Comparison of ENCODE assay signal across 1 cellular context in the genomic region with DNA sequence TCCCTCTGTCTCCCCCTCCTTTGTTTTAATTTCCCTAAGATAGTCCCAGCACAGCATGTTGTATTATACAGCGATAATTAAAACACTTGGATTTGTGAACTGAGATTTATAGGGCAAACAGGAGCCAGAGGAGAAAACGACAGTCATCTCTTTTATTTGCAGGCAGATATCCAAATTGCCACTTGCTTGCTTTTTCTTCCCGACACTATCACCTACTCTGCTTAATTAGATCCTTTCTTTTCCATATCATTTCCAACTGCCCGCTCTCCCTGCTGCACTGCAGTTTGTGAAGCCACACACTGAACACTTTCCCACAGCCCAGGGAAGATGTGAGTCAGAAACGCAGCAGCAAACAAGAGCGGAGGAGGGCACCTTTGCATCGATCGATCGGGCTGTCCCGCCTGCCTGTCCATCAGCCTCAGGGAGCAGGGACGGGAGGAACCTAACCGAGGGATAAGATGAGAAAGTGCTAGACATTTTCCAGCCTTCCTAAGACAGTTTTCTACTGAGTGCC.
TF ChIP-seq lines count a peak whose summit lies in the region.

No MANE protein-coding gene starts in this region.

TF ChIP-seq in HEK293, 187 proteins besides CTCF, POLR2A, EP300 and RAD21 (continued from another document and continues in another):
- TF ChIP-seq ZNF211 (tag by site-specific recombination; IDR thresholded peaks at IDR 0.05; ENCODE audit: low read depth), result no peak
- 0 out of 2 replicates have a peak, but pooled peaks have one; percentile 37 for TF ChIP-seq EGR2 (tag by site-specific recombination; IDR thresholded peaks at IDR 0.05; ENCODE audit: low read depth)
- TF ChIP-seq ZNF76 (tag by site-specific recombination; IDR thresholded peaks at IDR 0.05; ENCODE audit: borderline replicate concordance, low read depth), result no peak
- TF ChIP-seq ZFP37 (tag by site-specific recombination; IDR thresholded peaks at IDR 0.05), result 0 out of 2 replicates have a peak, but pooled peaks have one; percentile 46
- TF ChIP-seq ZSCAN18 (tag by site-specific recombination; IDR thresholded peaks at IDR 0.05), result no peak
- no peak for TF ChIP-seq ZNF221 (tag by site-specific recombination; IDR thresholded peaks at IDR 0.05; ENCODE audit: borderline replicate concordance)
- peak; percentile 70; the same call in 1 of the 2 replicates for TF ChIP-seq ZBTB48 (tag by site-specific recombination; IDR thresholded peaks at IDR 0.05)
- TF ChIP-seq ZNF184 (tag by site-specific recombination; IDR thresholded peaks at IDR 0.05), result no peak
- TF ChIP-seq ZNF280C (tag by site-specific recombination; IDR thresholded peaks at IDR 0.05), result no peak
- peak; percentile 77 for TF ChIP-seq ZNF585B (tag by site-specific recombination; IDR thresholded peaks at IDR 0.05)
- TF ChIP-seq ZNF24 (tag by site-specific recombination; IDR thresholded peaks at IDR 0.05), result 0 out of 2 replicates have a peak, but pooled peaks have one; percentile 26
- TF ChIP-seq ZNF501 (tag by site-specific recombination; IDR thresholded peaks at IDR 0.05), result 0 out of 2 replicates have a peak, but pooled peaks have one; percentile 29
- no peak for TF ChIP-seq ZNF747 (tag by site-specific recombination; IDR thresholded peaks at IDR 0.05)
- no peak for TF ChIP-seq ZSCAN23 (tag by site-specific recombination; IDR thresholded peaks at IDR 0.05)
- no peak for TF ChIP-seq ZNF621 (tag by site-specific recombination; IDR thresholded peaks at IDR 0.05)
- no peak for TF ChIP-seq ZFP3 (tag by site-specific recombination; IDR thresholded peaks at IDR 0.05; ENCODE audit: low read depth)
- TF ChIP-seq ZSCAN16 (tag by site-specific recombination; IDR thresholded peaks at IDR 0.05), result no peak
- TF ChIP-seq ZNF19 (tag by site-specific recombination; IDR thresholded peaks at IDR 0.05; ENCODE audit: low read depth), result no peak
- no peak for TF ChIP-seq ZNF596 (tag by site-specific recombination; IDR thresholded peaks at IDR 0.05)
- TF ChIP-seq ZNF23 (tag by site-specific recombination; IDR thresholded peaks at IDR 0.05; ENCODE audit: borderline replicate concordance), result no peak
- TF ChIP-seq ZNF214 (tag by site-specific recombination; IDR thresholded peaks at IDR 0.05; ENCODE audit: borderline replicate concordance), result no peak
- TF ChIP-seq MEIS1 (CRISPR knock-in tag; IDR thresholded peaks at IDR 0.05; ENCODE audit: borderline replicate concordance), result no peak
- TF ChIP-seq MYNN (tag by site-specific recombination; IDR thresholded peaks at IDR 0.05; ENCODE audit: borderline replicate concordance), result no peak
- 0 out of 2 replicates have a peak, but pooled peaks have one; percentile 33 for TF ChIP-seq ZNF629 (tag by site-specific recombination; IDR thresholded peaks at IDR 0.05)
- TF ChIP-seq KLF1 (tag by site-specific recombination; IDR thresholded peaks at IDR 0.05), result no peak
- TF ChIP-seq ZNF558 (tag by site-specific recombination; IDR thresholded peaks at IDR 0.05), result no peak
- TF ChIP-seq GLIS2 (tag by site-specific recombination; IDR thresholded peaks at IDR 0.05), result no peak
- peak; percentile 99 for TF ChIP-seq SP7 (tag by site-specific recombination; IDR thresholded peaks at IDR 0.05)
- TF ChIP-seq, protein P1, sequence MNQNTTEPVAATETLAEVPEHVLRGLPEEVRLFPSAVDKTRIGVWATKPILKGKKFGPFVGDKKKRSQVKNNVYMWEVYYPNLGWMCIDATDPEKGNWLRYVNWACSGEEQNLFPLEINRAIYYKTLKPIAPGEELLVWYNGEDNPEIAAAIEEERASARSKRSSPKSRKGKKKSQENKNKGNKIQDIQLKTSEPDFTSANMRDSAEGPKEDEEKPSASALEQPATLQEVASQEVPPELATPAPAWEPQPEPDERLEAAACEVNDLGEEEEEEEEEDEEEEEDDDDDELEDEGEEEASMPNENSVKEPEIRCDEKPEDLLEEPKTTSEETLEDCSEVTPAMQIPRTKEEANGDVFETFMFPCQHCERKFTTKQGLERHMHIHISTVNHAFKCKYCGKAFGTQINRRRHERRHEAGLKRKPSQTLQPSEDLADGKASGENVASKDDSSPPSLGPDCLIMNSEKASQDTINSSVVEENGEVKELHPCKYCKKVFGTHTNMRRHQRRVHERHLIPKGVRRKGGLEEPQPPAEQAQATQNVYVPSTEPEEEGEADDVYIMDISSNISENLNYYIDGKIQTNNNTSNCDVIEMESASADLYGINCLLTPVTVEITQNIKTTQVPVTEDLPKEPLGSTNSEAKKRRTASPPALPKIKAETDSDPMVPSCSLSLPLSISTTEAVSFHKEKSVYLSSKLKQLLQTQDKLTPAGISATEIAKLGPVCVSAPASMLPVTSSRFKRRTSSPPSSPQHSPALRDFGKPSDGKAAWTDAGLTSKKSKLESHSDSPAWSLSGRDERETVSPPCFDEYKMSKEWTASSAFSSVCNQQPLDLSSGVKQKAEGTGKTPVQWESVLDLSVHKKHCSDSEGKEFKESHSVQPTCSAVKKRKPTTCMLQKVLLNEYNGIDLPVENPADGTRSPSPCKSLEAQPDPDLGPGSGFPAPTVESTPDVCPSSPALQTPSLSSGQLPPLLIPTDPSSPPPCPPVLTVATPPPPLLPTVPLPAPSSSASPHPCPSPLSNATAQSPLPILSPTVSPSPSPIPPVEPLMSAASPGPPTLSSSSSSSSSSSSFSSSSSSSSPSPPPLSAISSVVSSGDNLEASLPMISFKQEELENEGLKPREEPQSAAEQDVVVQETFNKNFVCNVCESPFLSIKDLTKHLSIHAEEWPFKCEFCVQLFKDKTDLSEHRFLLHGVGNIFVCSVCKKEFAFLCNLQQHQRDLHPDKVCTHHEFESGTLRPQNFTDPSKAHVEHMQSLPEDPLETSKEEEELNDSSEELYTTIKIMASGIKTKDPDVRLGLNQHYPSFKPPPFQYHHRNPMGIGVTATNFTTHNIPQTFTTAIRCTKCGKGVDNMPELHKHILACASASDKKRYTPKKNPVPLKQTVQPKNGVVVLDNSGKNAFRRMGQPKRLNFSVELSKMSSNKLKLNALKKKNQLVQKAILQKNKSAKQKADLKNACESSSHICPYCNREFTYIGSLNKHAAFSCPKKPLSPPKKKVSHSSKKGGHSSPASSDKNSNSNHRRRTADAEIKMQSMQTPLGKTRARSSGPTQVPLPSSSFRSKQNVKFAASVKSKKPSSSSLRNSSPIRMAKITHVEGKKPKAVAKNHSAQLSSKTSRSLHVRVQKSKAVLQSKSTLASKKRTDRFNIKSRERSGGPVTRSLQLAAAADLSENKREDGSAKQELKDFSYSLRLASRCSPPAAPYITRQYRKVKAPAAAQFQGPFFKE (tag by site-specific recombination; IDR thresholded peaks at IDR 0.05; ENCODE audit: borderline replicate concordance), result no peak
- no peak for TF ChIP-seq ZNF785 (tag by site-specific recombination; IDR thresholded peaks at IDR 0.05)
- no peak for TF ChIP-seq ZBTB49 (tag by site-specific recombination; IDR thresholded peaks at IDR 0.05; ENCODE audit: low read depth)
- TF ChIP-seq ZNF837 (tag by site-specific recombination; IDR thresholded peaks at IDR 0.05), result no peak
- TF ChIP-seq GLIS1 (tag by site-specific recombination; IDR thresholded peaks at IDR 0.05), result peak; percentile 56
- TF ChIP-seq, protein P2, sequence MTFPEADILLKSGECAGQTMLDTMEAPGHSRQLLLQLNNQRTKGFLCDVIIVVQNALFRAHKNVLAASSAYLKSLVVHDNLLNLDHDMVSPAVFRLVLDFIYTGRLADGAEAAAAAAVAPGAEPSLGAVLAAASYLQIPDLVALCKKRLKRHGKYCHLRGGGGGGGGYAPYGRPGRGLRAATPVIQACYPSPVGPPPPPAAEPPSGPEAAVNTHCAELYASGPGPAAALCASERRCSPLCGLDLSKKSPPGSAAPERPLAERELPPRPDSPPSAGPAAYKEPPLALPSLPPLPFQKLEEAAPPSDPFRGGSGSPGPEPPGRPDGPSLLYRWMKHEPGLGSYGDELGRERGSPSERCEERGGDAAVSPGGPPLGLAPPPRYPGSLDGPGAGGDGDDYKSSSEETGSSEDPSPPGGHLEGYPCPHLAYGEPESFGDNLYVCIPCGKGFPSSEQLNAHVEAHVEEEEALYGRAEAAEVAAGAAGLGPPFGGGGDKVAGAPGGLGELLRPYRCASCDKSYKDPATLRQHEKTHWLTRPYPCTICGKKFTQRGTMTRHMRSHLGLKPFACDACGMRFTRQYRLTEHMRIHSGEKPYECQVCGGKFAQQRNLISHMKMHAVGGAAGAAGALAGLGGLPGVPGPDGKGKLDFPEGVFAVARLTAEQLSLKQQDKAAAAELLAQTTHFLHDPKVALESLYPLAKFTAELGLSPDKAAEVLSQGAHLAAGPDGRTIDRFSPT (tag by site-specific recombination; IDR thresholded peaks at IDR 0.05), result peak; percentile 62; the same call in 1 of the 2 replicates
- no peak for TF ChIP-seq ZNF521 (tag by site-specific recombination; IDR thresholded peaks at IDR 0.05)
- TF ChIP-seq ZNF366 (tag by site-specific recombination; conservative IDR thresholded peaks at IDR 0.05), result peak; percentile 79
- TF ChIP-seq ATF2 (tag by site-specific recombination; IDR thresholded peaks at IDR 0.05; ENCODE audit: low read depth), result no peak
- TF ChIP-seq ZSCAN5A (tag by site-specific recombination; IDR thresholded peaks at IDR 0.05), result no peak
- no peak for TF ChIP-seq ZNF777 (tag by site-specific recombination; IDR thresholded peaks at IDR 0.05; ENCODE audit: borderline replicate concordance)
- peak; percentile 93 for TF ChIP-seq ZNF600 (tag by site-specific recombination; IDR thresholded peaks at IDR 0.05)
- TF ChIP-seq REPIN1 (tag by site-specific recombination; IDR thresholded peaks at IDR 0.05; ENCODE audit: low read depth), result no peak
- no peak for TF ChIP-seq ZBTB7A (tag by site-specific recombination; IDR thresholded peaks at IDR 0.05; ENCODE audit: low read depth)
- TF ChIP-seq ZNF423 (tag by site-specific recombination; IDR thresholded peaks at IDR 0.05), result no peak
- no peak for TF ChIP-seq ZNF707 (tag by site-specific recombination; IDR thresholded peaks at IDR 0.05)
- TF ChIP-seq TCF7L2 (IDR thresholded peaks at IDR 0.05; ENCODE audit: borderline replicate concordance, low read depth, low read length), result no peak
- no peak for TF ChIP-seq ZNF146 (tag by site-specific recombination; IDR thresholded peaks at IDR 0.05)
- no peak for TF ChIP-seq KLF8 (tag by site-specific recombination; IDR thresholded peaks at IDR 0.05)
